8 cellular contexts compared by ENCODE assay signal in the genomic region with DNA sequence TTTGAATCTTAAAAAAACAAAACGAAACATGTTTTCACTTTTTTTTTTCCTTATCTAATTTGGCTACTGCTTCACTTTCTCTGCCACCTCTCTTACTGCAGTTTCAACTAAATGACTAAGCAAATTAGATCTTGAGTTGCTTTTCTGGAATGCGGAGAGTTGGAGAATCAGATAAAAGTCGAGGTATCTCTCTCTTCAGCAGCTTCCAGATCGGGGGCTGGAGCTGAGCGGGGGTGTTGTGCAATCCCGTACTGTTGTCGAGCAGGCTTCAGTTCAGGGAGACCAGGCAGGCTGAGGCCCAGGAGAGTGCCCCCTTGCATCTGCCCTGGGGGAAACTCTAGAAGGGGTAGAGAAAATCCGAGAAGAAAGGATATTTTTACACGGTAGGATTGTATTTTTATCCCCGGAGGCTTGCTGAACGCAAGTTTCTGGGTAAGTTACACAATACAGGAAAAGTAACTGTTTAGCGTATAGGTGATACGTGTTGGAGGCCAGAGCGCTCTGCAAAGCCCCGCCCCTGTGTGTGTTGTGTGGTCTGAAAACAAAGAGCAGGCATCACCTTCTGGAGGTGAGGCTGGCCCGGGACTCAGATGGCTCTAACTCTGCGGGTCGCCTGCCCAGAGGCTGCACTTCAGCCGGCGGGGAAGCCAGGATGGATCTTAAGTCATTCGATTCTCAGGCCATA.
DNase-seq lines count a peak whose midpoint lies in the region; ATAC-seq and TF ChIP-seq lines count a peak whose summit lies in the region.

No MANE protein-coding gene starts in this region.

- intact Hi-C loops in sigmoid colon (cut with DNase I): no loop called here

- H3K27me3 ChIP-seq in cardiac muscle cell (no peaks in the 10 kb centered on the region), sigmoid colon (no peaks in the 10 kb centered on the region)

- no peak for TF ChIP-seq POLR2A in sigmoid colon (IDR thresholded peaks at IDR 0.05)

- peaks cover 7% of the 10 kb centered on the region for H3K4me1 ChIP-seq in cardiac muscle cell (ENCODE audit: low read depth)
- no peaks in the 10 kb centered on the region for H3K4me1 ChIP-seq in sigmoid colon

- DNase-seq in A172 (ENCODE audit: low spot score) (peak; percentile 71), cardiac muscle cell (ENCODE audit: low read depth in 1 of 2, low spot score in 1 of 2) (peak; percentile 32 to 94), sigmoid colon (no peak), NCI-H146 (lab: John Stamatoyannopoulos, UW) (no peak)
- DNase-seq in activated T-cell treated with anti-CD3 and anti-CD28 coated beads, Interleukin-2, amount 50 U/mL, for 48 hours: peak; percentile 63 to 70

- peaks cover 0 to 9% (median 5%) of the 10 kb centered on the region in 3 donors for H3K4me1 Mint-ChIP-seq in IgD-negative memory B cell

- peak overlapping the region in 2 of 3 donors; percentile 46 to 76 for H3K27ac Mint-ChIP-seq in IgD-negative memory B cell

- TF ChIP-seq CTCF in cardiac muscle cell (IDR thresholded peaks at IDR 0.05; ENCODE audit: low read depth, low read length) (no peak), sigmoid colon (IDR thresholded peaks at IDR 0.05) (no peak)

- peak overlapping the region in 3 of 4 donors; percentile 44 to 79 (median 58) for H3K4me3 Mint-ChIP-seq in IgD-negative memory B cell

- H3K36me3 ChIP-seq in cardiac muscle cell (no peaks in the 10 kb centered on the region), sigmoid colon (no peaks in the 10 kb centered on the region)

- 24 to 26% methylated on average over 21 of the region's 21 CpGs for WGBS in sigmoid colon, 2 donors

- H3K27ac ChIP-seq in cardiac muscle cell: no peak overlapping the region
- peak overlapping the region in 14 of 21 experiments; percentile 14 to 91 (median 70) for H3K27ac ChIP-seq in skin epidermis
- no peak overlapping the region for H3K27ac ChIP-seq in sigmoid colon

- no peaks in the 10 kb centered on the region for H3K9me3 ChIP-seq in cardiac muscle cell (ENCODE audit: low read depth)
- no peaks in the 10 kb centered on the region for H3K9me3 ChIP-seq in sigmoid colon

- no peak overlapping the region for H3K4me3 ChIP-seq in cardiac muscle cell
- peak overlapping the region in 6 of 7 experiments; percentile 2 to 30 (median 16) for H3K4me3 ChIP-seq in skin epidermis
- no peak overlapping the region for H3K4me3 ChIP-seq in sigmoid colon

- peaks cover 8% of the 10 kb centered on the region for H3K27me3 Mint-ChIP-seq in IgD-negative memory B cell

- no peak for ATAC-seq in HG03378 (IDR thresholded peaks at IDR 0.05; ENCODE audit: unreplicated experiment)

- TF ChIP-seq EP300 in sigmoid colon (IDR thresholded peaks at IDR 0.05): no peak

- H3K9me3 Mint-ChIP-seq in IgD-negative memory B cell: no peaks in the 10 kb centered on the region

- peaks cover 2% of the 10 kb centered on the region for H3K36me3 Mint-ChIP-seq in IgD-negative memory B cell

Comparison
In these comparisons a context has a peak if more than half of its experiments do, and no peak if none do; other contexts are left out.
1. DNase-seq: peak in A172 (single experiment), activated T-cell treated with anti-CD3 and anti-CD28 coated beads, Interleukin-2, amount 50 U/mL, for 48 hours (2 of 2) and cardiac muscle cell (2 of 2); none in sigmoid colon (single experiment) and NCI-H146 (single experiment).
2. H3K27ac ChIP-seq: peak in skin epidermis (14 of 21); none in cardiac muscle cell (single experiment) and sigmoid colon (0 of 4).
3. H3K4me3 ChIP-seq: peak in skin epidermis (6 of 7); none in cardiac muscle cell (single experiment) and sigmoid colon (0 of 4).